ENCODE assay signal across 9 cellular contexts in genomic region chr4:42671431-42672194, GRCh38. TPM values are rescaled to one million over a fixed set of nuclear protein-coding genes. Genes with fewer than 3 reads are reported as not detected.
DNase-seq lines count a peak whose midpoint lies in the region; ATAC-seq lines count a peak whose summit lies in the region.
"Had no signal": no experiment of that assay in that cellular context is flagged by ENCODE, and none has a peak within 500 bp of the region (broad histone marks: within the 10 kb centered on the region; RNA-seq: fewer than 3 reads in every experiment).

No MANE protein-coding gene starts in this region.

- H3K36me3 Mint-ChIP-seq in activated CD4-positive, alpha-beta T cell treated with anti-CD3 and anti-CD28 coated beads for 36 hours (ENCODE audit: low read depth): no peaks in the 10 kb centered on the region
- H3K36me3 Mint-ChIP-seq in activated T-cell treated with anti-CD3 and anti-CD28 coated beads, Interleukin-2, amount 50 U/mL, for 24 hours (ENCODE audit: low read depth): no peaks in the 10 kb centered on the region
- no peaks in the 10 kb centered on the region for H3K36me3 Mint-ChIP-seq in stimulated activated naive B cell treated with anti-CD40 and anti-IgM and Interleukin-4, amounts not matched to agents 10 μg/mL and 1 μg/mL and 100 μg/mL, for 72 hours

- ATAC-seq in activated CD4-positive, alpha-beta T cell treated with anti-CD3 and anti-CD28 coated beads for 36 hours: peak; percentile 73
- ATAC-seq in HG03097 (IDR thresholded peaks at IDR 0.05; ENCODE audit: low FRiP score, unreplicated experiment) (peak; percentile 73), left colon (no peak)
- ATAC-seq in stimulated activated naive B cell treated with anti-CD40 and anti-IgM and Interleukin-4, amounts not matched to agents 10 μg/mL and 1 μg/mL and 100 μg/mL, for 72 hours (replicated peaks): peak; percentile 53 to 69
- ATAC-seq: gastrocnemius medialis had no signal

- H3K4me3 Mint-ChIP-seq in activated CD4-positive, alpha-beta T cell treated with anti-CD3 and anti-CD28 coated beads for 36 hours: peak overlapping the region; percentile 26
- H3K4me3 Mint-ChIP-seq in activated T-cell treated with anti-CD3 and anti-CD28 coated beads, Interleukin-2, amount 50 U/mL, for 24 hours: peak overlapping the region; percentile 65
- H3K4me3 Mint-ChIP-seq in stimulated activated naive B cell treated with anti-CD40 and anti-IgM and Interleukin-4, amounts not matched to agents 10 μg/mL and 1 μg/mL and 100 μg/mL, for 72 hours: no peak overlapping the region

- POLR2A ChIA-PET in activated CD4-positive, alpha-beta T cell treated with anti-CD3 and anti-CD28 coated beads for 36 hours (lab: Charles Lee): no interaction called here

- DNase-seq in activated CD4-positive, alpha-beta T cell treated with anti-CD3 and anti-CD28 coated beads for 36 hours: peak; percentile 55
- no peak for DNase-seq in activated CD4-positive, alpha-beta T cell treated with anti-CD3 and anti-CD28 coated beads, Interleukin-2, amount 50 U/mL, for 4 hours
- no peak for DNase-seq in activated T-cell treated with anti-CD3 and anti-CD28 coated beads, Interleukin-2, amount 50 U/mL, for 24 hours
- DNase-seq in stimulated activated naive B cell treated with anti-CD40 and anti-IgM and Interleukin-4, amounts not matched to agents 10 μg/mL and 1 μg/mL and 100 μg/mL, for 72 hours: no peak
- DNase-seq in ecto neural progenitor cell (ENCODE audit: low spot score) (no peak), left colon (no peak), NCI-H2081 (lab: John Stamatoyannopoulos, UW) (no peak)
- DNase-seq: gastrocnemius medialis had no signal

- peak overlapping the region; percentile 90 for H3K27ac Mint-ChIP-seq in activated CD4-positive, alpha-beta T cell treated with anti-CD3 and anti-CD28 coated beads for 36 hours
- H3K27ac Mint-ChIP-seq in activated T-cell treated with anti-CD3 and anti-CD28 coated beads, Interleukin-2, amount 50 U/mL, for 24 hours: peak overlapping the region; percentile 98
- H3K27ac Mint-ChIP-seq in stimulated activated naive B cell treated with anti-CD40 and anti-IgM and Interleukin-4, amounts not matched to agents 10 μg/mL and 1 μg/mL and 100 μg/mL, for 72 hours: no peak overlapping the region

- intact Hi-C loops in activated CD4-positive, alpha-beta T cell treated with anti-CD3 and anti-CD28 coated beads for 36 hours (cut with DNase I, micrococcal nuclease): loop anchor here (1.0 to 5.0 kb wide), 2 partner anchors 14 to 44 kb away; partner anchors contain the start of gene ATP8A1 (in 2 of the 2)
- intact Hi-C loops in left colon (cut with DNase I, micrococcal nuclease): no loop called here

- peaks cover 49% of the 10 kb centered on the region for H3K4me1 Mint-ChIP-seq in activated CD4-positive, alpha-beta T cell treated with anti-CD3 and anti-CD28 coated beads for 36 hours
- peaks cover 75% of the 10 kb centered on the region for H3K4me1 Mint-ChIP-seq in activated T-cell treated with anti-CD3 and anti-CD28 coated beads, Interleukin-2, amount 50 U/mL, for 24 hours (ENCODE audit: low read depth)
- peaks cover 9 to 16% of the 10 kb centered on the region in 2 donors for H3K4me1 Mint-ChIP-seq in stimulated activated naive B cell treated with anti-CD40 and anti-IgM and Interleukin-4, amounts not matched to agents 10 μg/mL and 1 μg/mL and 100 μg/mL, for 72 hours

- H3K27me3 Mint-ChIP-seq in activated CD4-positive, alpha-beta T cell treated with anti-CD3 and anti-CD28 coated beads for 36 hours: no peaks in the 10 kb centered on the region
- H3K27me3 Mint-ChIP-seq in activated T-cell treated with anti-CD3 and anti-CD28 coated beads, Interleukin-2, amount 50 U/mL, for 24 hours: no peaks in the 10 kb centered on the region
- H3K27me3 Mint-ChIP-seq in stimulated activated naive B cell treated with anti-CD40 and anti-IgM and Interleukin-4, amounts not matched to agents 10 μg/mL and 1 μg/mL and 100 μg/mL, for 72 hours: peaks cover 0 to 4% of the 10 kb centered on the region in 2 donors

- CTCF ChIA-PET in activated CD4-positive, alpha-beta T cell treated with anti-CD3 and anti-CD28 coated beads for 36 hours (lab: Charles Lee): interaction anchor here (0.9 to 1.7 kb wide), 5 partner anchors 14 to 103 kb away, joined by 4 to 9 read pairs (median 7); partner anchors contain the start of gene ATP8A1

- H3K9me3 Mint-ChIP-seq in activated CD4-positive, alpha-beta T cell treated with anti-CD3 and anti-CD28 coated beads for 36 hours (ENCODE audit: low read depth): peaks cover 2% of the 10 kb centered on the region
- peaks cover 4% of the 10 kb centered on the region for H3K9me3 Mint-ChIP-seq in activated T-cell treated with anti-CD3 and anti-CD28 coated beads, Interleukin-2, amount 50 U/mL, for 24 hours
- H3K9me3 Mint-ChIP-seq in stimulated activated naive B cell treated with anti-CD40 and anti-IgM and Interleukin-4, amounts not matched to agents 10 μg/mL and 1 μg/mL and 100 μg/mL, for 72 hours: peaks cover 0 to 2% of the 10 kb centered on the region in 2 donors

RNA-seq across cellular contexts. Expression of gene ATP8A1, which starts 14.7 kb away (rescaled TPM):
- total RNA-seq in activated CD4-positive, alpha-beta T cell treated with anti-CD3 and anti-CD28 coated beads for 36 hours: 10 to 100 TPM; 15.1 to 21.1 TPM
- 10 to 100 TPM; 64.7 to 70.5 TPM for total RNA-seq in left colon

Comparison
In these comparisons a context has a peak if more than half of its experiments do, and no peak if none do; other contexts are left out.
1. H3K4me3 Mint-ChIP-seq: peak in activated CD4-positive, alpha-beta T cell treated with anti-CD3 and anti-CD28 coated beads for 36 hours (single experiment) and activated T-cell treated with anti-CD3 and anti-CD28 coated beads, Interleukin-2, amount 50 U/mL, for 24 hours (single experiment); none in stimulated activated naive B cell treated with anti-CD40 and anti-IgM and Interleukin-4, amounts not matched to agents 10 μg/mL and 1 μg/mL and 100 μg/mL, for 72 hours (0 of 2).
2. intact Hi-C loops: an anchor here in activated CD4-positive, alpha-beta T cell treated with anti-CD3 and anti-CD28 coated beads for 36 hours (1.0 to 5.0 kb wide); none called in left colon.